In the genomic region with DNA sequence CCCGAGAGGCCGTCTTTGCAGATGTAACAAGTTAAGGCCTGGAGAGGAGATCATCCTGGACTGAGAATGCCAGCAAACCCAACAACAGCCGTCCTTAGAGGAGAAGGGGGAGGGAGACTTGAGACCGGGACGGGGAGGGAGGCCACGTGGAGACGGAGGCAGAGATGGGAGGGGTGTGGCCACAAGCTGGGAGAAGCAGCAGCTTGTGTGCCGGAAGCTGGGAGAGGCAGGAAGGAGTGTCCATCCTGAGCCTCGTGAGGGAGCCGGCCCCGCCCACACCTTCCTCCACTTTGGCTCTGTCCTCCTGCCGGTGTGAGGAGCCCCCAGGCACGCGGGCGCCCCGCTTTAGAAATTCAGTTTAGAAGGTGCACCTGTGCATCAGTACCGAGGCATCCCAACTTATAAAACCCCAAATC, we compare ENCODE assay signal across 8 cellular contexts.
DNase-seq lines count a peak whose midpoint lies in the region; ATAC-seq and TF ChIP-seq lines count a peak whose summit lies in the region.

No MANE protein-coding gene starts in this region.

- H3K36me3 ChIP-seq in left ventricle myocardium inferior (no peaks in the 10 kb centered on the region), gastrocnemius medialis (no peaks in the 10 kb centered on the region), Karpas-422 (ENCODE audit: insufficient read depth, low read length) (no peaks in the 10 kb centered on the region)

- no peak overlapping the region for H3K27ac Mint-ChIP-seq in activated naive CD8-positive, alpha-beta T cell
- H3K27ac Mint-ChIP-seq in activated naive CD8-positive, alpha-beta T cell treated with anti-CD3 and anti-CD28 coated beads, Interleukin-2, amount 50 U/mL, for 24 hours: no peak overlapping the region

- H3K79me2 ChIP-seq in Karpas-422 (ENCODE audit: low read length): no peaks in the 10 kb centered on the region

- peaks cover 12% of the 10 kb centered on the region for H3K4me1 Mint-ChIP-seq in activated naive CD8-positive, alpha-beta T cell (ENCODE audit: low read depth)
- peaks cover 11% of the 10 kb centered on the region for H3K4me1 Mint-ChIP-seq in activated naive CD8-positive, alpha-beta T cell treated with anti-CD3 and anti-CD28 coated beads, Interleukin-2, amount 50 U/mL, for 24 hours

- no peaks in the 10 kb centered on the region for H3K9me2 ChIP-seq in Karpas-422 (replicated peaks; ENCODE audit: insufficient read depth, low read length)

- DNase-seq in activated naive CD8-positive, alpha-beta T cell treated with anti-CD3 and anti-CD28 coated beads, Interleukin-2, amount 50 U/mL, for 24 hours: no peak
- peak; percentile 84 for DNase-seq in NCI-H2029 (lab: John Stamatoyannopoulos, UW)
- DNase-seq in left ventricle myocardium inferior: no peak
- DNase-seq in gastrocnemius medialis: no peak
- no peak for DNase-seq in Karpas-422

- peak overlapping the region; percentile 12 for H3K4me3 Mint-ChIP-seq in activated naive CD8-positive, alpha-beta T cell
- no peak overlapping the region for H3K4me3 Mint-ChIP-seq in activated naive CD8-positive, alpha-beta T cell treated with anti-CD3 and anti-CD28 coated beads, Interleukin-2, amount 50 U/mL, for 24 hours

- no peaks in the 10 kb centered on the region for H3K36me3 Mint-ChIP-seq in activated naive CD8-positive, alpha-beta T cell
- no peaks in the 10 kb centered on the region for H3K36me3 Mint-ChIP-seq in activated naive CD8-positive, alpha-beta T cell treated with anti-CD3 and anti-CD28 coated beads, Interleukin-2, amount 50 U/mL, for 24 hours (ENCODE audit: low read depth)

- peak overlapping the region; percentile 49 for H3K4me3 ChIP-seq in left ventricle myocardium inferior
- H3K4me3 ChIP-seq in gastrocnemius medialis: no peak overlapping the region
- H3K4me3 ChIP-seq in Karpas-422 (ENCODE audit: low read length): no peak overlapping the region

- H3K27ac ChIP-seq in VCaP: peak overlapping the region; percentile 79
- H3K27ac ChIP-seq in left ventricle myocardium inferior (replicated peaks): no peak overlapping the region
- H3K27ac ChIP-seq in gastrocnemius medialis: no peak overlapping the region
- no peak overlapping the region for H3K27ac ChIP-seq in Karpas-422 (ENCODE audit: low read length)

- no peaks in the 10 kb centered on the region for H4K20me1 ChIP-seq in Karpas-422 (ENCODE audit: insufficient read depth, low read depth, low read length)

- no peak for TF ChIP-seq POLR2A in gastrocnemius medialis (IDR thresholded peaks at IDR 0.05)

- ATAC-seq in activated naive CD8-positive, alpha-beta T cell treated with anti-CD3 and anti-CD28 coated beads, Interleukin-2, amount 50 U/mL, for 24 hours: no peak
- ATAC-seq in gastrocnemius medialis (peak; percentile 52 to 53), HG03520 (IDR thresholded peaks at IDR 0.05; ENCODE audit: unreplicated experiment) (no peak)

- H3K27me3 Mint-ChIP-seq in activated naive CD8-positive, alpha-beta T cell: no peaks in the 10 kb centered on the region
- no peaks in the 10 kb centered on the region for H3K27me3 Mint-ChIP-seq in activated naive CD8-positive, alpha-beta T cell treated with anti-CD3 and anti-CD28 coated beads, Interleukin-2, amount 50 U/mL, for 24 hours

- no peak overlapping the region for H3K9ac ChIP-seq in Karpas-422 (ENCODE audit: low read length)

- H3K4me2 ChIP-seq in Karpas-422 (ENCODE audit: low read depth, low read length, poor library complexity, severe bottlenecking): no peak overlapping the region

- H3K9me3 Mint-ChIP-seq in activated naive CD8-positive, alpha-beta T cell (ENCODE audit: low read depth): no peaks in the 10 kb centered on the region
- no peaks in the 10 kb centered on the region for H3K9me3 Mint-ChIP-seq in activated naive CD8-positive, alpha-beta T cell treated with anti-CD3 and anti-CD28 coated beads, Interleukin-2, amount 50 U/mL, for 24 hours

- TF ChIP-seq CTCF in VCaP (conservative IDR thresholded peaks at IDR 0.05): no peak
- no peak for TF ChIP-seq CTCF in left ventricle myocardium inferior (IDR thresholded peaks at IDR 0.05; ENCODE audit: borderline replicate concordance)
- no peak for TF ChIP-seq CTCF in gastrocnemius medialis (IDR thresholded peaks at IDR 0.05 in 4 of 5, conservative IDR thresholded peaks at IDR 0.05 in 1 of 5)

- in situ Hi-C loops in gastrocnemius medialis (cut with MboI; ENCODE audit: low sequenced_read_pairs in 4 of 4): no loop called here

- H2AFZ ChIP-seq in Karpas-422 (ENCODE audit: low read length): no peak overlapping the region

- H3K9me3 ChIP-seq in left ventricle myocardium inferior (replicated peaks) (no peaks in the 10 kb centered on the region), gastrocnemius medialis (no peaks in the 10 kb centered on the region), Karpas-422 (ENCODE audit: low read length) (no peaks in the 10 kb centered on the region)

- intact Hi-C loops in left ventricle myocardium inferior (cut with micrococcal nuclease) (no loop called here), gastrocnemius medialis (cut with DNase I; ENCODE audit: low total_unique reads) (no loop called here)

- peaks cover 10% of the 10 kb centered on the region for H3K4me1 ChIP-seq in left ventricle myocardium inferior
- no peaks in the 10 kb centered on the region for H3K4me1 ChIP-seq in gastrocnemius medialis
- H3K4me1 ChIP-seq in Karpas-422 (ENCODE audit: low read length): no peaks in the 10 kb centered on the region; the same call in 1 of the 2 replicates

- H3K27me3 ChIP-seq in left ventricle myocardium inferior (ENCODE audit: low read depth): no peaks in the 10 kb centered on the region
- H3K27me3 ChIP-seq in gastrocnemius medialis: no peaks in the 10 kb centered on the region
- no peaks in the 10 kb centered on the region for H3K27me3 ChIP-seq in Karpas-422 (ENCODE audit: low read length)

Comparison
In these comparisons a context has a peak if more than half of its experiments do, and no peak if none do; other contexts are left out.
1. ATAC-seq: peak in gastrocnemius medialis (2 of 2); none in activated naive CD8-positive, alpha-beta T cell treated with anti-CD3 and anti-CD28 coated beads, Interleukin-2, amount 50 U/mL, for 24 hours (single experiment) and HG03520 (single experiment).